8 cellular contexts compared by ENCODE assay signal in the genomic region with DNA sequence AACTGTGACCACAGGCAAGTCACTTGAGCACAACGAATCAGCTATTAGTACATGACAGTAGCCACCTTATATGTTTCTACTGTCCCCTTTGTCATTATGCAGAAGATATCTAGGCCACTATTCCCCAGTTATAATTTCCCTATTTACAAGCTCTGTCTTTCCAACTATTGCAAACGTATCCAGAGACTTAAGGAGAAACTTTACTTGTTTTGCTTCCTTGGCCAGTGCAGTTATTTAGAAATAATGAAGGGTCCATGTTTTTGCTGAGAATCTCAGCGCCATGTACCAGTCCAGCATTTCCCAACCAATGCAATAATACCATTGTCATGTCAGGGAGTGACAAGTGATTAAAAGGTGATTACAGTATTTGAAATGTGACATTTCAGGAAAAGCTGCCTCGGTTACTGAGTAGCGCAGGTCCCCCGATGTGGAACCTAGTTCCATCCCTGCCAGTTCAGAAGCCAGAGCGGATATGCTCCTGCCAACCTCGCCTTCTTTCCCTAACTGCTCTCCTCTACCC. TPM values are rescaled to one million over a fixed set of nuclear protein-coding genes. Genes with fewer than 3 reads are reported as not detected.
DNase-seq lines count a peak whose midpoint lies in the region; ATAC-seq and TF ChIP-seq lines count a peak whose summit lies in the region.

No MANE protein-coding gene starts in this region.

- H3K79me2 ChIP-seq in fibroblast of lung (ENCODE audit: control insufficient read depth, insufficient read depth, low read length): no peaks in the 10 kb centered on the region
- peaks cover 16% of the 10 kb centered on the region for H3K79me2 ChIP-seq in osteoblast (ENCODE audit: insufficient read depth, low read length)

- H3K4me3 ChIP-seq in cardiac muscle cell: peak overlapping the region; percentile 45
- peak overlapping the region; percentile 67 for H3K4me3 ChIP-seq in SJSA1
- peak overlapping the region; percentile 85 to 93 (median 86) for H3K4me3 ChIP-seq in fibroblast of lung (replicated peaks in 1 of 4; ENCODE audit: control extremely low read depth in 1 of 4, insufficient read depth in 1 of 4, low read depth in 3 of 4, low read length in 4 of 4)
- H3K4me3 ChIP-seq in osteoblast (ENCODE audit: insufficient read depth, low read length): peak overlapping the region; percentile 84

- H3K9me3 ChIP-seq in cardiac muscle cell (ENCODE audit: low read depth): no peaks in the 10 kb centered on the region
- no peaks in the 10 kb centered on the region for H3K9me3 ChIP-seq in SJSA1 (replicated peaks)
- no peaks in the 10 kb centered on the region for H3K9me3 ChIP-seq in fibroblast of lung (ENCODE audit: control insufficient read depth, insufficient read depth, low read depth, low read length)
- H3K9me3 ChIP-seq in osteoblast (ENCODE audit: low read depth, low read length): no peaks in the 10 kb centered on the region

- H3K27me3 ChIP-seq in cardiac muscle cell: no peaks in the 10 kb centered on the region
- peaks cover 9% of the 10 kb centered on the region; the same call in 1 of the 2 replicates for H3K27me3 ChIP-seq in SJSA1 (replicated peaks)
- no peaks in the 10 kb centered on the region for H3K27me3 ChIP-seq in fibroblast of lung (ENCODE audit: control insufficient read depth, insufficient read depth, low read length)
- H3K27me3 ChIP-seq in osteoblast (ENCODE audit: insufficient read depth, low read length): peaks cover 1% of the 10 kb centered on the region

- TF ChIP-seq CTCF in cardiac muscle cell (IDR thresholded peaks at IDR 0.05; ENCODE audit: low read depth, low read length): no peak
- TF ChIP-seq CTCF in fibroblast of lung (conservative IDR thresholded peaks at IDR 0.05 in 1 of 2, IDR thresholded peaks at IDR 0.05 in 1 of 2; ENCODE audit: low read depth in 1 of 2, low read length in 2 of 2): no peak
- TF ChIP-seq CTCF in osteoblast (IDR thresholded peaks at IDR 0.05; ENCODE audit: extremely low read depth, low read depth, low read length): no peak

- DNase-seq in cardiac muscle cell (ENCODE audit: low read depth in 1 of 2, low spot score in 1 of 2) (no peak), Right ventricle myocardium inferior (ENCODE audit: missing footprints) (no peak), SJSA1 (ENCODE audit: low read depth in 1 of 2, low spot score in 2 of 2) (peak in 1 of 2 experiments; percentile 1), fibroblast of lung (ENCODE audit: low read depth in 2 of 2) (peak in 1 of 2 donors; percentile 17), osteoblast (ENCODE audit: insufficient read length, low spot score, missing footprints) (peak; percentile 53), NCI-H2029 treated with DMSO at 0.1 percent for 48 hours (lab: John Stamatoyannopoulos, UW) (no peak), left lobe of liver (ENCODE audit: low spot score) (no peak)

- H4K20me1 ChIP-seq in fibroblast of lung (ENCODE audit: control insufficient read depth, extremely low read depth, insufficient read depth, low read length): no peaks in the 10 kb centered on the region
- no peaks in the 10 kb centered on the region for H4K20me1 ChIP-seq in osteoblast (ENCODE audit: insufficient read depth, low read length)

- H3K4me1 ChIP-seq in cardiac muscle cell (ENCODE audit: low read depth) (no peaks in the 10 kb centered on the region), SJSA1 (replicated peaks) (no peaks in the 10 kb centered on the region; the same call in 1 of the 2 replicates), fibroblast of lung (ENCODE audit: control insufficient read depth, extremely low read depth, insufficient read depth, low read length) (peaks cover 3% of the 10 kb centered on the region), osteoblast (ENCODE audit: insufficient read depth, low read length) (peaks cover 8% of the 10 kb centered on the region)

- H3K36me3 ChIP-seq in cardiac muscle cell (no peaks in the 10 kb centered on the region), SJSA1 (0 out of 2 replicates have a peak, but pooled peaks cover 4% of the 10 kb centered on the region), fibroblast of lung (ENCODE audit: control insufficient read depth, insufficient read depth, low read length) (no peaks in the 10 kb centered on the region), osteoblast (ENCODE audit: insufficient read depth, low read length) (no peaks in the 10 kb centered on the region)

- H3K4me2 ChIP-seq in fibroblast of lung (ENCODE audit: extremely low read depth, insufficient read depth, low read length) (peak overlapping the region; percentile 81), osteoblast (ENCODE audit: insufficient read depth, low read length) (peak overlapping the region; percentile 88)

- intact Hi-C loops in Right ventricle myocardium inferior (cut with DNase I): loop anchor here (2.0 kb wide), 1 partner anchor 116 kb away; no protein-coding TSS in a partner anchor

- peak overlapping the region; percentile 90 for H3K27ac ChIP-seq in cardiac muscle cell
- H3K27ac ChIP-seq in SJSA1: peak overlapping the region; percentile 55; the same call in 1 of the 2 replicates
- H3K27ac ChIP-seq in fibroblast of lung (ENCODE audit: insufficient read depth, low read length): peak overlapping the region; percentile 77
- H3K27ac ChIP-seq in osteoblast (ENCODE audit: low read depth, low read length): peak overlapping the region; percentile 38

- H3K9ac ChIP-seq in fibroblast of lung (ENCODE audit: insufficient read depth, low read length): peak overlapping the region; percentile 84

- peak overlapping the region; percentile 90 for H2AFZ ChIP-seq in fibroblast of lung (ENCODE audit: low read length)
- peak overlapping the region; percentile 86 for H2AFZ ChIP-seq in osteoblast (ENCODE audit: low read length)

- ATAC-seq in Right ventricle myocardium inferior: no peak
- ATAC-seq in GM19324 (IDR thresholded peaks at IDR 0.05; ENCODE audit: low FRiP score, unreplicated experiment): no peak
- ATAC-seq in left lobe of liver: no peak

RNA-seq across cellular contexts. Expression of gene ZNF624, which starts 0.7 kb away (rescaled TPM):
- total RNA-seq in cardiac muscle cell (3.3 and 6.9 TPM in 2 replicates), Right ventricle myocardium inferior (2.0 TPM), fibroblast of lung (6.2 and 7.6 TPM in 2 replicates), osteoblast (7.1 and 7.6 TPM in 2 replicates), left lobe of liver (0.60 TPM)
- polyA plus RNA-seq in cardiac muscle cell (2.5 and 3.9 TPM in 2 replicates), fibroblast of lung (1.5 and 3.0 TPM in 2 replicates)
- total RNA-seq in SJSA1 (2014; rRNA removed; shearing (Covaris generic)): 1.3 and 3.9 TPM in 2 replicates
- polyA plus RNA-seq in fibroblast of lung (2012): 1.0 and 2.1 TPM in 2 replicates
- 0.26 TPM in 1 of 2 replicates, not detected in the other for polyA minus RNA-seq in fibroblast of lung (ENCODE audit: low replicate concordance)

RNA-seq across cellular contexts. Expression of gene CCDC144A, which starts 37.1 kb away (rescaled TPM):
- 0.11 and 0.15 TPM in 2 replicates for total RNA-seq in cardiac muscle cell
- polyA plus RNA-seq in cardiac muscle cell: 0.24 and 1.1 TPM in 2 replicates
- 1.5 TPM for total RNA-seq in Right ventricle myocardium inferior
- total RNA-seq in SJSA1 (2014; rRNA removed; shearing (Covaris generic)): 0.61 TPM in 1 of 2 replicates, not detected in the other
- 11.7 and 12.3 TPM in 2 replicates for total RNA-seq in fibroblast of lung
- 0.05 and 2.5 TPM in 2 replicates for polyA plus RNA-seq in fibroblast of lung
- polyA plus RNA-seq in fibroblast of lung (2012): 0.02 and 0.83 TPM in 2 replicates
- 1.9 TPM in 1 of 2 replicates, not detected in the other for polyA minus RNA-seq in fibroblast of lung (ENCODE audit: low replicate concordance)
- total RNA-seq in osteoblast: 11.2 and 28.0 TPM in 2 replicates
- total RNA-seq in left lobe of liver: 0.43 TPM

Comparison
In these comparisons a context has a peak if more than half of its experiments do, and no peak if none do; other contexts are left out.
1. H3K27ac ChIP-seq: peak in every context shown above with its lines; median percentile 90 in cardiac muscle cell; 77 in fibroblast of lung; 55 in SJSA1; 38 in osteoblast.